8 cellular contexts compared by ENCODE assay signal in the genomic region with DNA sequence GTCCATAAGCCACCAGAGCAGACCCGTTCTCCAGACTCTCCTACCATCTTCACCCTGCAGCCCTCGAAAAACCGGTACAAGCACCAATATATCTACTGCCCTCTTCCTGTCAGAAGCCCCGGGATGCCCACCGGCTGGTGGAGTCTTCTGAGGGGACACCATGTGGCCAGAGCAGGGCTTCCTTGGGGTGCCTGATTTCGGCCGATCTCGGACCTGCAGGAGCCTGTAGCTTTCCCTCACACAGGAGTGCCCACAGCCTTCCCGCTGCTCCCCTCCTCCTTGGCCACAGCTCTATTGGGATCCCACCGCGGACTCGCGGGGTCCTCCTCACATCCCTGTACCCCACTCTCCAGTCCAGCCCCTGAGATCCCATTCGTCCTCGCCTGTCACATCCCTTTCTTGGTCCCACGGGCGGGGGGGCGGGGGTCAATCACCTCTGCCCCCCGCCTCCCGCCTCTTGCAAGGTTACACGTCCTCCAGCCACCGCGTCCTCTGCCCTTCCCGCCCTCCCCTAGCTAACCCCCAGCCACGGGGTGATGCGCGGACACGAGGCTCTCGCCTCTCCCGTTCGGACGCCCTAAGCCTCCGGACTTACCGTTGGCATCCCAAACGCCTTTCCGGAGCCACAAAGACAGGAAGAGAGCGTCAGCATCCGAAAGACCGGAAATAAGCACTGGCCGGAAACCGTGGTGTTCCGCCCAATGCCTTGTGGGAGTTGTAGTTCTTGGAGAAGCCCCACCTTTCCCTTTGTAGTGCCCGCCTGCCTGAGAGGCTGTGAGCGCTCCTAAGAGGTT. TPM values are rescaled to one million over a fixed set of nuclear protein-coding genes. Genes with fewer than 3 reads are reported as not detected.
DNase-seq lines count a peak whose midpoint lies in the region; ATAC-seq and TF ChIP-seq lines count a peak whose summit lies in the region.

Gene SSR2 (minus strand): TSS at position 659 of the 794 bp plus-strand sequence. CDS start 784 bp downstream, outside the sequence.

- H3K36me3 ChIP-seq in HUES48 (ENCODE audit: control insufficient read depth, insufficient read depth, low read length): peaks cover 28% of the 10 kb centered on the region
- H3K36me3 ChIP-seq in OCI-LY1 (ENCODE audit: insufficient read depth, low read length): peaks cover 36% of the 10 kb centered on the region
- H3K36me3 ChIP-seq in mucosa of descending colon (ENCODE audit: low read depth): no peaks in the 10 kb centered on the region

- ATAC-seq in GM21367 (IDR thresholded peaks at IDR 0.05; ENCODE audit: unreplicated experiment) (peak; percentile 89), mucosa of descending colon (peak; percentile 100)

- H3K9me3 ChIP-seq in HUES48 (ENCODE audit: control insufficient read depth, insufficient read depth, low read length): no peaks in the 10 kb centered on the region
- H3K9me3 ChIP-seq in OCI-LY1 (ENCODE audit: low read length): no peaks in the 10 kb centered on the region
- H3K9me3 ChIP-seq in mucosa of descending colon: no peaks in the 10 kb centered on the region

- H3K4me1 ChIP-seq in HUES48 (ENCODE audit: control insufficient read depth, insufficient read depth, low read length): peaks cover 8% of the 10 kb centered on the region; the same call in 1 of the 2 replicates
- peaks cover 12% of the 10 kb centered on the region for H3K4me1 ChIP-seq in OCI-LY1 (ENCODE audit: insufficient read depth, low read length, severe bottlenecking)
- H3K4me1 ChIP-seq in mucosa of descending colon (ENCODE audit: low read depth): peaks cover 9% of the 10 kb centered on the region

- H3K27me3 ChIP-seq in HUES48 (ENCODE audit: control insufficient read depth, insufficient read depth, low read length) (peaks cover 4% of the 10 kb centered on the region; the same call in 1 of the 2 replicates), OCI-LY1 (ENCODE audit: insufficient read depth, low read length) (no peaks in the 10 kb centered on the region)

- DNase-seq in COR-L47 (lab: John Stamatoyannopoulos, UW): peak; percentile 87
- peak; percentile 80 for DNase-seq in activated CD8-positive, alpha-beta memory T cell treated with anti-CD3 and anti-CD28 coated beads, Interleukin-2, amount 50 U/mL, for 4 hours
- peak; percentile 95 for DNase-seq in epithelial cell of esophagus (ENCODE audit: low read depth)
- DNase-seq in mucosa of descending colon: peak; percentile 84 to 95 (median 88)
- DNase-seq in stimulated activated CD8-positive, alpha-beta memory T cell treated with anti-CD3 and anti-CD28 coated beads, Interleukin-4, amount 100 ng/mL, for 24 hours (ENCODE audit: low read depth): peak; percentile 70

- H2AFZ ChIP-seq in OCI-LY1 (ENCODE audit: low read length): peak within 1 kb of the TSS; percentile 99

- intact Hi-C loops in mucosa of descending colon (cut with DNase I, micrococcal nuclease): no loop called here

- no peaks in the 10 kb centered on the region for H4K20me1 ChIP-seq in OCI-LY1 (ENCODE audit: insufficient read depth, low read length)

- peaks cover 10% of the 10 kb centered on the region for H3K79me2 ChIP-seq in OCI-LY1 (ENCODE audit: insufficient read depth, low read length)

- H3K9me2 ChIP-seq in OCI-LY1 (ENCODE audit: low read depth, low read length): no peaks in the 10 kb centered on the region

- TF ChIP-seq CTCF in OCI-LY1 (IDR thresholded peaks at IDR 0.05; ENCODE audit: low read length) (no peak; the same call in 1 of the 2 replicates), epithelial cell of esophagus (IDR thresholded peaks at IDR 0.05; ENCODE audit: insufficient read depth, low read depth, low read length, missing control alignments) (no peak), mucosa of descending colon (IDR thresholded peaks at IDR 0.05) (no peak)

- H3K27ac ChIP-seq in HUES48 (ENCODE audit: low read depth, low read length): no peak within 1 kb of the TSS
- no peak within 1 kb of the TSS for H3K27ac ChIP-seq in OCI-LY1 (ENCODE audit: low read depth, low read length, poor library complexity, severe bottlenecking)

- peak within 1 kb of the TSS; percentile 94 for H3K4me2 ChIP-seq in OCI-LY1 (ENCODE audit: low read length)

- H3F3A ChIP-seq in OCI-LY1 (ENCODE audit: insufficient read depth, low read length): no peaks in the 10 kb centered on the region

- H3K9ac ChIP-seq in HUES48 (ENCODE audit: low read depth, low read length): peak within 1 kb of the TSS; percentile 60
- H3K9ac ChIP-seq in OCI-LY1 (ENCODE audit: low read length): peak within 1 kb of the TSS; percentile 83

- peak within 1 kb of the TSS; percentile 96 for H3K4me3 ChIP-seq in HUES48 (ENCODE audit: low read depth, low read length)
- H3K4me3 ChIP-seq in OCI-LY1 (ENCODE audit: low read depth, low read length, poor library complexity, severe bottlenecking): peak within 1 kb of the TSS; percentile 88
- H3K4me3 ChIP-seq in epithelial cell of esophagus (ENCODE audit: low read length): peak within 1 kb of the TSS; percentile 71
- peak within 1 kb of the TSS; percentile 74 for H3K4me3 ChIP-seq in mucosa of descending colon

RNA-seq across cellular contexts. Expression of gene SSR2, which starts in this region (rescaled TPM):
- 100 to 1,000 TPM; 144 to 203 (median 164) TPM for total RNA-seq in mucosa of descending colon
